7 cellular contexts compared by ENCODE assay signal in genomic region chr1:153783233-153784190, GRCh38. TPM values are rescaled to one million over a fixed set of nuclear protein-coding genes. Genes with fewer than 3 reads are reported as not detected.
A peak's percentile ranks its signal among the peaks of the same experiment; 100 is the strongest.
DNase-seq lines count a peak whose midpoint lies in the region; ATAC-seq and TF ChIP-seq lines count a peak whose summit lies in the region.

No MANE protein-coding gene starts in this region.

- peak; percentile 94 for DNase-seq in NCI-H1694 (lab: John Stamatoyannopoulos, UW)
- DNase-seq in T-helper 2 cell, result peak; percentile 85 to 93 (median 86)
- peak in 57 of 58 donors; percentile 53 to 93 (median 85) for DNase-seq in anterior cingulate cortex (lab: John Stamatoyannopoulos, UW)
- DNase-seq in hepatic stellate cell (ENCODE audit: low spot score), result peak; percentile 99
- DNase-seq in renal cortical epithelial cell (ENCODE audit: low read depth), result peak; percentile 71

- ATAC-seq in HG02884 (IDR thresholded peaks at IDR 0.05; ENCODE audit: unreplicated experiment), result peak; percentile 87

- peak; percentile 96 for TF ChIP-seq POLR2A in GM15510 (IDR thresholded peaks at IDR 0.05; ENCODE audit: borderline replicate concordance, extremely low read depth, insufficient read length)

RNA-seq across cellular contexts. Expression of gene SLC27A3, which starts 8.3 kb away (rescaled TPM):
- total RNA-seq in renal cortical epithelial cell, result 5.0 and 8.5 TPM in 2 replicates

RNA-seq across cellular contexts. Expression of gene INTS3, which starts 55.7 kb away (rescaled TPM):
- total RNA-seq in renal cortical epithelial cell, result 15.1 and 59.2 TPM in 2 replicates

Comparison
In these comparisons a context has a peak if more than half of its experiments do, and no peak if none do; other contexts are left out.
1. Peak in every context shown above with its lines: DNase-seq and ATAC-seq.